ENCODE assay signal across 18 cellular contexts in the genomic region with DNA sequence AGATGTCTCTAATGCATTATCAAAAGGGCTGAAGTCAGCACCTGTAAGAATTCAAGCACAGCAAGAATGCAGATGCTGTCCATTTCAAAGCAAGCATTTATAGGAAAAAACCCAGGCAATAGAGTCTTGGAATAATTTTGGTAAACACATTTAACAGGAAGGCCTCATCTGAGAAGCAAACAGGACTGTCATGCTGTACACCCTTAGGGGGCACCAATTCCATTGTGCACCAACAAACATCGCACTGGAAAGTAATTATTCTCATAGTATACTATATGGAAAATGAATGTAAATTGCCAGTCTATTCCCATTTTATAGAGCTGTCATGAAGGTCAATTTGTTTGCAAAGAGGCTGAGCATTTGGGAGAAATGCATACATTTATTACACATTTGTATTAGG.
DNase-seq lines count a peak whose midpoint lies in the region; ATAC-seq, FAIRE-seq and TF ChIP-seq lines count a peak whose summit lies in the region.
"Had no signal": no experiment of that assay in that cellular context is flagged by ENCODE, and none has a peak within 500 bp of the region (broad histone marks: within the 10 kb centered on the region; RNA-seq: fewer than 3 reads in every experiment).

No MANE protein-coding gene starts in this region.

- peaks cover 6% of the 10 kb centered on the region for H3K4me1 Mint-ChIP-seq in T-helper 17 cell
- H3K4me1 Mint-ChIP-seq: natural killer cell; stimulated activated effector memory CD8-positive, alpha-beta T cell treated with anti-CD3 and anti-CD28 coated beads, Interleukin-12 subunit alpha, Interleukin-12 subunit beta, amount 100 ng/mL, for 72 hours had no signal

- H3K27me3 Mint-ChIP-seq in T-helper 17 cell, result no peaks in the 10 kb centered on the region

- no peak for ATAC-seq in T-helper 17 cell
- ATAC-seq: left ventricle myocardium superior; natural killer cell; stimulated activated effector memory CD8-positive, alpha-beta T cell treated with anti-CD3 and anti-CD28 coated beads, Interleukin-12 subunit alpha, Interleukin-12 subunit beta, amount 100 ng/mL, for 72 hours had no signal

- TF ChIP-seq CTCF in 22Rv1 (IDR thresholded peaks at IDR 0.05), result peak; percentile 24; the same call in 1 of the 2 replicates
- peak; percentile 57 for TF ChIP-seq CTCF in D721Med (IDR thresholded peaks at IDR 0.05; ENCODE audit: insufficient read depth, missing control alignments)
- peak; percentile 67 for TF ChIP-seq CTCF in epithelial cell of proximal tubule (conservative IDR thresholded peaks at IDR 0.05; ENCODE audit: low read depth, low read length)

- no peak overlapping the region for H3K27ac Mint-ChIP-seq in T-helper 17 cell
- H3K27ac Mint-ChIP-seq: natural killer cell; stimulated activated effector memory CD8-positive, alpha-beta T cell treated with anti-CD3 and anti-CD28 coated beads, Interleukin-12 subunit alpha, Interleukin-12 subunit beta, amount 100 ng/mL, for 72 hours had no signal

- no peak overlapping the region for H3K27ac ChIP-seq in 22Rv1
- H3K27ac ChIP-seq: sigmoid colon, upper lobe of left lung had no signal

- FAIRE-seq in D721Med (lab: Jason Lieb, UNC), result no peak
- FAIRE-seq: GM12891 had no signal

- H3K4me3 ChIP-seq in epithelial cell of proximal tubule (ENCODE audit: low read depth, low read length), result no peak overlapping the region
- H3K4me3 ChIP-seq: sigmoid colon, upper lobe of left lung had no signal

- no peak overlapping the region for H3K4me3 Mint-ChIP-seq in T-helper 17 cell
- H3K4me3 Mint-ChIP-seq: natural killer cell; stimulated activated effector memory CD8-positive, alpha-beta T cell treated with anti-CD3 and anti-CD28 coated beads, Interleukin-12 subunit alpha, Interleukin-12 subunit beta, amount 100 ng/mL, for 72 hours had no signal

- DNase-seq in D721Med (ENCODE audit: insufficient read length, low spot score) (no peak), NCI-H748 (lab: John Stamatoyannopoulos, UW; ENCODE audit: unreplicated experiment) (peak; percentile 58), epithelial cell of proximal tubule (ENCODE audit: low read depth) (no peak), T-helper 17 cell (no peak), T-helper 1 cell (no peak), dermis blood vessel endothelial cell (no peak), NCI-H1694 (lab: John Stamatoyannopoulos, UW) (no peak)
- DNase-seq: activated CD4-positive, CD25-positive, alpha-beta regulatory T cell; IMR-90; left ventricle myocardium superior; natural killer cell; NCI-H2029 treated with DMSO at 0.1 percent for 48 hours; sigmoid colon; stimulated activated CD4-positive, alpha-beta T cell treated with anti-CD3 and anti-CD28 coated beads, Interleukin-4, amount 100 ng/mL, for 4 hours; upper lobe of left lung had no signal

- H3K36me3 Mint-ChIP-seq in T-helper 17 cell (ENCODE audit: low read depth), result no peaks in the 10 kb centered on the region
- H3K36me3 Mint-ChIP-seq: natural killer cell; stimulated activated effector memory CD8-positive, alpha-beta T cell treated with anti-CD3 and anti-CD28 coated beads, Interleukin-12 subunit alpha, Interleukin-12 subunit beta, amount 100 ng/mL, for 72 hours had no signal

- no peaks in the 10 kb centered on the region for H3K9me3 ChIP-seq in T-helper 17 cell (ENCODE audit: control insufficient read depth, low read length, poor library complexity, severe bottlenecking)
- H3K9me3 ChIP-seq: sigmoid colon, upper lobe of left lung had no signal
